17 cellular contexts compared by ENCODE assay signal in the genomic region with DNA sequence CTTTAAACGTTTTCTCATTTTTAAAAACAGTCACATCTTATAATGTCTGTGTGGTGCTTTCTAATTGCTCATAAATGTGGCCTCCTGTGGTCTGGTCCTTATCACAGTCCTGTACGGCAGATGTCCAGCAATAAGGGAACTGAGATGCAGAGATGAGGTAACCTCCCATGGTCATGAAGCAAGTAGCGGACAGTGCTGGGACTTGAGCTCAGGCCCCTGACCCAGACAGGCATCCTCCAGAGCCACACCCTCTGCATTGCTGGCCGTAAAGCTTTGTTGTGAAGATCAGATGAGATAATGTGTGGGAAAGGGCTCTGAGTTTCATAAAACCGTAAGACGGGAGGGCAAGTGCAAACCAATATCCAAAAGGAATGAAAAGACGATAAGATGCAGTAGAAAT. TPM values are rescaled to one million over a fixed set of nuclear protein-coding genes. Genes with fewer than 3 reads are reported as not detected.
DNase-seq lines count a peak whose midpoint lies in the region; ATAC-seq and TF ChIP-seq lines count a peak whose summit lies in the region.
"Had no signal": no experiment of that assay in that cellular context is flagged by ENCODE, and none has a peak within 500 bp of the region (broad histone marks: within the 10 kb centered on the region; RNA-seq: fewer than 3 reads in every experiment).

No MANE protein-coding gene starts in this region.

- TF ChIP-seq CTCF in HEK293 (tag by site-specific recombination; IDR thresholded peaks at IDR 0.05) (no peak), endodermal cell (conservative IDR thresholded peaks at IDR 0.05) (no peak), mucosa of descending colon (IDR thresholded peaks at IDR 0.05) (no peak), CD14-positive monocyte (IDR thresholded peaks at IDR 0.05) (no peak)

- no peak overlapping the region for H3K4me3 Mint-ChIP-seq in T-helper 17 cell
- no peak overlapping the region for H3K4me3 Mint-ChIP-seq in endodermal cell
- H3K4me3 Mint-ChIP-seq in CD14-positive monocyte: no peak overlapping the region
- H3K4me3 Mint-ChIP-seq: CD8-positive, alpha-beta T cell; IgD-negative memory B cell had no signal

- H3K4me3 ChIP-seq in HEK293 (ENCODE audit: low read depth, low read length) (no peak overlapping the region), endodermal cell (ENCODE audit: low read length) (no peak overlapping the region), mucosa of descending colon (no peak overlapping the region)
- H3K4me3 ChIP-seq: BLaER1 treated with 17β-estradiol and CSF1 and Interleukin-3, amounts not matched to agents 10 nM and 100 nM had no signal

- CTCF ChIA-PET in HEK293 (lab: Yijun Ruan, JAX): no interaction called here

- no peaks in the 10 kb centered on the region for H3K27me3 ChIP-seq in endodermal cell (ENCODE audit: control insufficient read depth, insufficient read depth, low read length, poor library complexity, severe bottlenecking)
- H3K27me3 ChIP-seq: BLaER1 treated with 17β-estradiol and CSF1 and Interleukin-3, amounts not matched to agents 10 nM and 100 nM had no signal

- WGBS in endodermal cell (ENCODE audit: insufficient coverage in 1 of 2, insufficient read length in 1 of 2), 2 experiments: 89 to 93% methylated on average over 3 to 5 of the region's 7 CpGs

- intact Hi-C loops in mucosa of descending colon (cut with DNase I, micrococcal nuclease): no loop called here
- intact Hi-C loops in CD14-positive monocyte (cut with micrococcal nuclease): no loop called here

- POLR2A ChIA-PET in HEK293 (lab: Yijun Ruan, JAX): interaction anchor here (1.0 kb wide), 1 partner anchor 40 kb away, joined by 5 read pairs; no protein-coding TSS in a partner anchor

- peaks cover 12% of the 10 kb centered on the region for H3K4me1 Mint-ChIP-seq in T-helper 17 cell
- no peaks in the 10 kb centered on the region for H3K4me1 Mint-ChIP-seq in endodermal cell
- H3K4me1 Mint-ChIP-seq in CD14-positive monocyte: peaks cover 3% of the 10 kb centered on the region
- H3K4me1 Mint-ChIP-seq: IgD-negative memory B cell had no signal

- H3K4me1 ChIP-seq in HEK293 (ENCODE audit: control insufficient read depth, insufficient read depth, low read length): no peaks in the 10 kb centered on the region
- no peaks in the 10 kb centered on the region for H3K4me1 ChIP-seq in endodermal cell (ENCODE audit: control insufficient read depth, insufficient read depth, low read length)
- H3K4me1 ChIP-seq in mucosa of descending colon (ENCODE audit: low read depth): no peaks in the 10 kb centered on the region

- H3K9me3 Mint-ChIP-seq in endodermal cell: no peaks in the 10 kb centered on the region
- peaks cover 0 to 5% (median 3%) of the 10 kb centered on the region in 7 donors for H3K9me3 Mint-ChIP-seq in CD14-positive monocyte
- H3K9me3 Mint-ChIP-seq: CD8-positive, alpha-beta T cell; IgD-negative memory B cell had no signal

- no peak overlapping the region for H3K27ac ChIP-seq in HEK293 (ENCODE audit: extremely low read depth, low read depth, low read length)
- H3K27ac ChIP-seq in endodermal cell (ENCODE audit: low read depth, low read length): no peak overlapping the region
- H3K27ac ChIP-seq: BLaER1 treated with 17β-estradiol and CSF1 and Interleukin-3, amounts not matched to agents 10 nM and 100 nM had no signal

- H3K27me3 Mint-ChIP-seq in T-helper 17 cell (no peaks in the 10 kb centered on the region), endodermal cell (ENCODE audit: insufficient read depth) (no peaks in the 10 kb centered on the region), CD14-positive monocyte (ENCODE audit: low read depth in 3 of 3) (peaks cover 0 to under 1% (median 0%) of the 10 kb centered on the region in 3 donors)
- H3K27me3 Mint-ChIP-seq: IgD-negative memory B cell had no signal

- H3K27ac Mint-ChIP-seq in T-helper 17 cell: peak overlapping the region; percentile 61
- peak overlapping the region; percentile 4 for H3K27ac Mint-ChIP-seq in endodermal cell
- H3K27ac Mint-ChIP-seq in CD14-positive monocyte: peak overlapping the region in 2 of 7 donors; percentile 18 to 32
- H3K27ac Mint-ChIP-seq: CD8-positive, alpha-beta T cell had no signal

- DNase-seq in T-helper 17 cell (no peak), endodermal cell (no peak), mucosa of descending colon (peak in 1 of 3 donors; percentile 16), NCI-H748 treated with DMSO at 0.1 percent for 48 hours (lab: John Stamatoyannopoulos, UW) (no peak), SKM-1 (lab: John Stamatoyannopoulos, UW; ENCODE audit: unreplicated experiment) (no peak), CD14-positive monocyte (ENCODE audit: low spot score) (no peak), NCI-H1048 (lab: John Stamatoyannopoulos, UW) (no peak)
- DNase-seq: ACHN; CD8-positive, alpha-beta T cell; COR-L47; DMS153; DMS79 treated with DMSO at 0.1 percent for 48 hours; EL; HCEC 1CT had no signal

- H3K36me3 ChIP-seq in HEK293 (ENCODE audit: control insufficient read depth in 2 of 2, insufficient read depth in 1 of 2, low read length in 2 of 2): peaks cover 0 to 43% of the 10 kb centered on the region in 2 experiments; a peak in 2 of 3 replicates
- peaks cover 44% of the 10 kb centered on the region for H3K36me3 ChIP-seq in endodermal cell (ENCODE audit: control insufficient read depth, insufficient read depth, low read length)
- H3K36me3 ChIP-seq in mucosa of descending colon (ENCODE audit: low read depth): no peaks in the 10 kb centered on the region

- no peak overlapping the region for H3K9ac ChIP-seq in endodermal cell (ENCODE audit: extremely low read depth, low read length, poor library complexity, severe bottlenecking)
- H3K9ac ChIP-seq: BLaER1 treated with 17β-estradiol and CSF1 and Interleukin-3, amounts not matched to agents 10 nM and 100 nM had no signal

- H3K36me3 Mint-ChIP-seq in T-helper 17 cell (ENCODE audit: low read depth): peaks cover 9% of the 10 kb centered on the region
- peaks cover 25% of the 10 kb centered on the region for H3K36me3 Mint-ChIP-seq in endodermal cell (ENCODE audit: low read depth)
- peaks cover 17 to 32% of the 10 kb centered on the region in 2 donors for H3K36me3 Mint-ChIP-seq in CD14-positive monocyte

- H3K9me3 ChIP-seq in HEK293 (ENCODE audit: control insufficient read depth, insufficient read depth, low read depth, low read length): no peaks in the 10 kb centered on the region
- H3K9me3 ChIP-seq in T-helper 17 cell (ENCODE audit: control insufficient read depth, low read length, poor library complexity, severe bottlenecking): no peaks in the 10 kb centered on the region
- no peaks in the 10 kb centered on the region for H3K9me3 ChIP-seq in endodermal cell (ENCODE audit: control insufficient read depth, low read length)
- H3K9me3 ChIP-seq in mucosa of descending colon: no peaks in the 10 kb centered on the region

- ATAC-seq in T-helper 17 cell (no peak), mucosa of descending colon (peak; percentile 31)
- ATAC-seq: CD8-positive, alpha-beta T cell had no signal

TF ChIP-seq in HEK293, 187 proteins besides CTCF, POLR2A, EP300 and RAD21:
- TF ChIP-seq ZNF2 (tag by site-specific recombination; IDR thresholded peaks at IDR 0.05) (no peak), ZNF350 (tag by site-specific recombination; IDR thresholded peaks at IDR 0.05) (no peak), ZNF707 (tag by site-specific recombination; IDR thresholded peaks at IDR 0.05) (no peak), ZNF202 (tag by site-specific recombination; IDR thresholded peaks at IDR 0.05; ENCODE audit: borderline replicate concordance) (no peak), ZNF335 (tag by site-specific recombination; conservative IDR thresholded peaks at IDR 0.05) (peak; percentile 36; the same call in 1 of the 2 replicates), ZNF529 (tag by site-specific recombination; IDR thresholded peaks at IDR 0.05; ENCODE audit: insufficient replicate concordance) (no peak), ZFP37 (tag by site-specific recombination; IDR thresholded peaks at IDR 0.05) (no peak)
- TF ChIP-seq, protein P1, sequence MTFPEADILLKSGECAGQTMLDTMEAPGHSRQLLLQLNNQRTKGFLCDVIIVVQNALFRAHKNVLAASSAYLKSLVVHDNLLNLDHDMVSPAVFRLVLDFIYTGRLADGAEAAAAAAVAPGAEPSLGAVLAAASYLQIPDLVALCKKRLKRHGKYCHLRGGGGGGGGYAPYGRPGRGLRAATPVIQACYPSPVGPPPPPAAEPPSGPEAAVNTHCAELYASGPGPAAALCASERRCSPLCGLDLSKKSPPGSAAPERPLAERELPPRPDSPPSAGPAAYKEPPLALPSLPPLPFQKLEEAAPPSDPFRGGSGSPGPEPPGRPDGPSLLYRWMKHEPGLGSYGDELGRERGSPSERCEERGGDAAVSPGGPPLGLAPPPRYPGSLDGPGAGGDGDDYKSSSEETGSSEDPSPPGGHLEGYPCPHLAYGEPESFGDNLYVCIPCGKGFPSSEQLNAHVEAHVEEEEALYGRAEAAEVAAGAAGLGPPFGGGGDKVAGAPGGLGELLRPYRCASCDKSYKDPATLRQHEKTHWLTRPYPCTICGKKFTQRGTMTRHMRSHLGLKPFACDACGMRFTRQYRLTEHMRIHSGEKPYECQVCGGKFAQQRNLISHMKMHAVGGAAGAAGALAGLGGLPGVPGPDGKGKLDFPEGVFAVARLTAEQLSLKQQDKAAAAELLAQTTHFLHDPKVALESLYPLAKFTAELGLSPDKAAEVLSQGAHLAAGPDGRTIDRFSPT (tag by site-specific recombination; IDR thresholded peaks at IDR 0.05): 0 out of 2 replicates have a peak, but pooled peaks have one; percentile 11
TF ChIP-seq in HEK293: peak in this region for 2.

RNA-seq across cellular contexts. Expression of a gene that starts 48.2 kb away (rescaled TPM):
- total RNA-seq in T-helper 17 cell (10 to 100 TPM; 12.4 to 15.0 TPM), endodermal cell (10 to 100 TPM; 18.5 to 24.2 TPM), mucosa of descending colon (10 to 100 TPM; 19.2 to 31.6 (median 30.8) TPM)
- 16.4 TPM for polyA plus RNA-seq in endodermal cell (2013, experiment 1 of 2)
- polyA plus RNA-seq in endodermal cell (2013, experiment 2 of 2): 14.0 TPM
- polyA plus RNA-seq in CD14-positive monocyte: 1 to 10 TPM; 4.3 to 6.1 TPM
